In genomic region chr21:29196021-29196663, GRCh38 we compare ENCODE assay signal across 9 cellular contexts.
DNase-seq lines count a peak whose midpoint lies in the region; ATAC-seq and TF ChIP-seq lines count a peak whose summit lies in the region.
"Had no signal": no experiment of that assay in that cellular context is flagged by ENCODE, and none has a peak within 500 bp of the region (broad histone marks: within the 10 kb centered on the region; RNA-seq: fewer than 3 reads in every experiment).

No MANE protein-coding gene starts in this region.

- peak; percentile 95 for ATAC-seq in GM19025 (IDR thresholded peaks at IDR 0.05; ENCODE audit: low read depth, unreplicated experiment)
- peak; percentile 96 for ATAC-seq in HG03139 (IDR thresholded peaks at IDR 0.05; ENCODE audit: unreplicated experiment)
- peak; percentile 71 to 92 (median 90) for ATAC-seq in heart left ventricle

- H3K36me3 ChIP-seq in heart left ventricle (no peaks in the 10 kb centered on the region), spleen (no peaks in the 10 kb centered on the region), prostate gland (no peaks in the 10 kb centered on the region)
- H3K36me3 ChIP-seq: HAP-1 had no signal

- peak overlapping the region in 9 of 12 donors; percentile 5 to 57 (median 43) for H3K4me3 ChIP-seq in heart left ventricle
- peak overlapping the region in 6 of 8 donors; percentile 4 to 58 (median 22) for H3K4me3 ChIP-seq in spleen
- no peak overlapping the region for H3K4me3 ChIP-seq in prostate gland
- H3K4me3 ChIP-seq: HAP-1 had no signal

- H3K4me1 ChIP-seq in heart left ventricle, result peaks cover 0 to 42% (median 0%) of the 10 kb centered on the region in 12 donors
- peaks cover 2 to 51% (median 24%) of the 10 kb centered on the region in 6 donors for H3K4me1 ChIP-seq in spleen
- peaks cover 2% of the 10 kb centered on the region for H3K4me1 ChIP-seq in prostate gland (replicated peaks)

- H3K27me3 ChIP-seq in heart left ventricle (no peaks in the 10 kb centered on the region), spleen (replicated peaks in 1 of 7) (no peaks in the 10 kb centered on the region), prostate gland (replicated peaks; ENCODE audit: insufficient read depth) (no peaks in the 10 kb centered on the region)

- H3K27ac ChIP-seq in heart left ventricle (peak overlapping the region in 11 of 12 donors; percentile 1 to 93 (median 47)), spleen (peak overlapping the region; percentile 58 to 90 (median 81)), prostate gland (peak overlapping the region in 1 of 2 donors; percentile 60)

- intact Hi-C loops in heart left ventricle (cut with DNase I), result no loop called here
- intact Hi-C loops in spleen (cut with DNase I; ENCODE audit: low total_unique reads), result no loop called here
- intact Hi-C loops in prostate gland (cut with DNase I), result no loop called here

- H3K9me3 ChIP-seq in heart left ventricle, result peaks cover 0 to 18% (median 6%) of the 10 kb centered on the region in 12 donors
- H3K9me3 ChIP-seq in spleen, result peaks cover under 1 to 38% (median 26%) of the 10 kb centered on the region in 8 donors
- no peaks in the 10 kb centered on the region for H3K9me3 ChIP-seq in prostate gland
- H3K9me3 ChIP-seq: HAP-1 had no signal

- DNase-seq in AG08396 (ENCODE audit: low spot score) (peak; percentile 73), SIG-M5 (lab: John Stamatoyannopoulos, UW) (peak; percentile 94), heart left ventricle (peak in 3 of 5 donors; percentile 56 to 57 (median 57)), spleen (no peak), prostate gland (ENCODE audit: low spot score) (no peak)
- peak; percentile 85 for DNase-seq in activated effector memory CD4-positive, alpha-beta T cell treated with anti-CD3 and anti-CD28 coated beads, Interleukin-2, amount 50 U/mL, for 16 hours

- WGBS in heart left ventricle, 4 donors, result 32 to 37% (median 34%) methylated on average over 8 of the region's 8 CpGs
- 2 to 7% (median 5%) methylated on average over 8 of the region's 8 CpGs for WGBS in spleen, 5 donors
- WGBS in prostate gland, result 14% methylated on average over 8 of the region's 8 CpGs

- TF ChIP-seq POLR2A in heart left ventricle (IDR thresholded peaks at IDR 0.05) (no peak), spleen (IDR thresholded peaks at IDR 0.05) (no peak), prostate gland (IDR thresholded peaks at IDR 0.05) (no peak)

- TF ChIP-seq CTCF in heart left ventricle (IDR thresholded peaks at IDR 0.05) (peak in 7 of 12 donors; percentile 13 to 40 (median 20)), spleen (IDR thresholded peaks at IDR 0.05 in 8 of 11, conservative IDR thresholded peaks at IDR 0.05 in 3 of 11) (peak in 9 of 11 experiments; percentile 15 to 71 (median 51)), prostate gland (IDR thresholded peaks at IDR 0.05) (peak in 1 of 4 experiments; percentile 19)

Comparison
In these comparisons a context has a peak if more than half of its experiments do, and no peak if none do; other contexts are left out.
1. DNase-seq: peak in AG08396 (single experiment), SIG-M5 (single experiment), activated effector memory CD4-positive, alpha-beta T cell treated with anti-CD3 and anti-CD28 coated beads, Interleukin-2, amount 50 U/mL, for 16 hours (single experiment) and heart left ventricle (3 of 5); none in spleen (single experiment) and prostate gland (single experiment).
2. H3K4me3 ChIP-seq: peak in heart left ventricle (9 of 12) and spleen (6 of 8); none in prostate gland (0 of 2).
3. Peak in every context shown above with its lines, with median percentiles within 50 percentile points of each other: ATAC-seq.